26 cellular contexts compared by ENCODE assay signal in genomic region chr7:98254516-98254915, GRCh38. TPM values are rescaled to one million over a fixed set of nuclear protein-coding genes. Genes with fewer than 3 reads are reported as not detected.
A peak's percentile ranks its signal among the peaks of the same experiment; 100 is the strongest.
DNase-seq lines count a peak whose midpoint lies in the region; ATAC-seq and TF ChIP-seq lines count a peak whose summit lies in the region.
"Had no signal": no experiment of that assay in that cellular context is flagged by ENCODE, and none has a peak within 500 bp of the region (broad histone marks: within the 10 kb centered on the region; RNA-seq: fewer than 3 reads in every experiment).

No MANE protein-coding gene starts in this region.

- no peaks in the 10 kb centered on the region for H3K36me3 ChIP-seq in GM23338 (ENCODE audit: insufficient read depth)
- no peaks in the 10 kb centered on the region for H3K36me3 ChIP-seq in neural progenitor cell
- H3K36me3 ChIP-seq: BE2C, breast epithelium, gastrocnemius medialis had no signal

- H3K9me3 Mint-ChIP-seq in activated T-cell treated with anti-CD3 and anti-CD28 coated beads, Interleukin-2, amount 50 U/mL, for 24 hours = no peaks in the 10 kb centered on the region
- H3K9me3 Mint-ChIP-seq in GM23338 (no peaks in the 10 kb centered on the region), neural progenitor cell (no peaks in the 10 kb centered on the region)
- no peaks in the 10 kb centered on the region for H3K9me3 Mint-ChIP-seq in activated T-helper 2 cell treated with anti-CD3 and anti-CD28 coated beads, Interferon-gamma antibody, Interleukin-2, Interleukin-4, amounts not matched to agents 10 μg/mL and 5 μg/mL and 100 μg/mL, durations not matched to agents 14 hours and 24 hours and 36 hours
- no peaks in the 10 kb centered on the region for H3K9me3 Mint-ChIP-seq in natural killer cell treated with Interleukin-12 subunit alpha and Interleukin-12 subunit beta and Interleukin-15 and Interleukin-18, amount 100 ng/mL, for 72 hours
- H3K9me3 Mint-ChIP-seq: T-cell had no signal

- H3K4me3 Mint-ChIP-seq in activated T-cell treated with anti-CD3 and anti-CD28 coated beads, Interleukin-2, amount 50 U/mL, for 24 hours = no peak overlapping the region
- H3K4me3 Mint-ChIP-seq in GM23338 (no peak overlapping the region), neural progenitor cell (no peak overlapping the region)
- H3K4me3 Mint-ChIP-seq in activated T-helper 2 cell treated with anti-CD3 and anti-CD28 coated beads, Interferon-gamma antibody, Interleukin-2, Interleukin-4, amounts not matched to agents 10 μg/mL and 5 μg/mL and 100 μg/mL, durations not matched to agents 14 hours and 24 hours and 36 hours (ENCODE audit: low read depth) = no peak overlapping the region
- peak overlapping the region; percentile 38 for H3K4me3 Mint-ChIP-seq in natural killer cell treated with Interleukin-12 subunit alpha and Interleukin-12 subunit beta and Interleukin-15 and Interleukin-18, amount 100 ng/mL, for 72 hours

- H3K79me2 ChIP-seq in GM23338 (replicated peaks; ENCODE audit: insufficient read depth) = peaks cover 11% of the 10 kb centered on the region
- peaks cover 17% of the 10 kb centered on the region for H3K79me2 ChIP-seq in neural progenitor cell (ENCODE audit: low read depth)

- H2AFZ ChIP-seq in GM23338 (no peak overlapping the region), neural progenitor cell (replicated peaks) (no peak overlapping the region)

- H3F3A ChIP-seq in GM23338 (replicated peaks; ENCODE audit: low read depth) (peaks cover 14% of the 10 kb centered on the region; the same call in 1 of the 2 replicates), neural progenitor cell (ENCODE audit: low read depth) (peaks cover 8% of the 10 kb centered on the region)

- no peaks in the 10 kb centered on the region for H3K27me3 Mint-ChIP-seq in activated T-cell treated with anti-CD3 and anti-CD28 coated beads, Interleukin-2, amount 50 U/mL, for 24 hours
- H3K27me3 Mint-ChIP-seq in GM23338 (ENCODE audit: insufficient read depth, low read depth, poor library complexity) = peaks cover 7% of the 10 kb centered on the region
- H3K27me3 Mint-ChIP-seq in activated T-helper 2 cell treated with anti-CD3 and anti-CD28 coated beads, Interferon-gamma antibody, Interleukin-2, Interleukin-4, amounts not matched to agents 10 μg/mL and 5 μg/mL and 100 μg/mL, durations not matched to agents 14 hours and 24 hours and 36 hours (ENCODE audit: low read depth) = no peaks in the 10 kb centered on the region
- H3K27me3 Mint-ChIP-seq in natural killer cell treated with Interleukin-12 subunit alpha and Interleukin-12 subunit beta and Interleukin-15 and Interleukin-18, amount 100 ng/mL, for 72 hours = no peaks in the 10 kb centered on the region
- peaks cover 3% of the 10 kb centered on the region for H3K27me3 Mint-ChIP-seq in neural progenitor cell (ENCODE audit: insufficient read depth, low read depth)
- H3K27me3 Mint-ChIP-seq: T-cell had no signal

- peak overlapping the region; percentile 87 for H3K27ac Mint-ChIP-seq in activated T-cell treated with anti-CD3 and anti-CD28 coated beads, Interleukin-2, amount 50 U/mL, for 24 hours
- H3K27ac Mint-ChIP-seq in GM23338 = no peak overlapping the region
- peak overlapping the region; percentile 89 for H3K27ac Mint-ChIP-seq in activated T-helper 2 cell treated with anti-CD3 and anti-CD28 coated beads, Interferon-gamma antibody, Interleukin-2, Interleukin-4, amounts not matched to agents 10 μg/mL and 5 μg/mL and 100 μg/mL, durations not matched to agents 14 hours and 24 hours and 36 hours
- H3K27ac Mint-ChIP-seq in natural killer cell treated with Interleukin-12 subunit alpha and Interleukin-12 subunit beta and Interleukin-15 and Interleukin-18, amount 100 ng/mL, for 72 hours = peak overlapping the region; percentile 12 to 72
- H3K27ac Mint-ChIP-seq in neural progenitor cell = no peak overlapping the region

- H3K9me2 ChIP-seq in GM23338 (ENCODE audit: insufficient read depth) = no peaks in the 10 kb centered on the region

- H3K4me2 ChIP-seq in GM23338 = no peak overlapping the region
- no peak overlapping the region for H3K4me2 ChIP-seq in neural progenitor cell

- H3K4me1 Mint-ChIP-seq in activated T-cell treated with anti-CD3 and anti-CD28 coated beads, Interleukin-2, amount 50 U/mL, for 24 hours (ENCODE audit: low read depth) = peaks cover 46% of the 10 kb centered on the region
- H3K4me1 Mint-ChIP-seq in GM23338 (peaks cover 15% of the 10 kb centered on the region; the same call in 2 of the 3 replicates), neural progenitor cell (peaks cover 23% of the 10 kb centered on the region)
- H3K4me1 Mint-ChIP-seq in activated T-helper 2 cell treated with anti-CD3 and anti-CD28 coated beads, Interferon-gamma antibody, Interleukin-2, Interleukin-4, amounts not matched to agents 10 μg/mL and 5 μg/mL and 100 μg/mL, durations not matched to agents 14 hours and 24 hours and 36 hours (ENCODE audit: low read depth) = peaks cover 37% of the 10 kb centered on the region
- H3K4me1 Mint-ChIP-seq in natural killer cell treated with Interleukin-12 subunit alpha and Interleukin-12 subunit beta and Interleukin-15 and Interleukin-18, amount 100 ng/mL, for 72 hours (ENCODE audit: low read depth in 2 of 2) = peaks cover 30 to 34% of the 10 kb centered on the region in 2 donors

- no peak for TF ChIP-seq CTCF in GM23338 (conservative IDR thresholded peaks at IDR 0.05; ENCODE audit: low read depth in 2 of 2)
- no peak for TF ChIP-seq CTCF in neural progenitor cell (IDR thresholded peaks at IDR 0.05)

- H3K27me3 ChIP-seq in GM23338 (ENCODE audit: insufficient read depth) = no peaks in the 10 kb centered on the region
- no peaks in the 10 kb centered on the region for H3K27me3 ChIP-seq in neural progenitor cell
- H3K27me3 ChIP-seq: BE2C, breast epithelium, gastrocnemius medialis, tibial nerve had no signal

- peaks cover 19% of the 10 kb centered on the region for H3K4me1 ChIP-seq in GM23338 (ENCODE audit: insufficient read depth)
- H3K4me1 ChIP-seq in neural progenitor cell = peaks cover 15% of the 10 kb centered on the region

- no peak overlapping the region for H3K9ac ChIP-seq in neural progenitor cell

- H3K27ac ChIP-seq in GM23338 (ENCODE audit: low read depth) (peak overlapping the region; percentile 26; the same call in 1 of the 2 replicates), neural progenitor cell (no peak overlapping the region)
- H3K27ac ChIP-seq: breast epithelium, gastrocnemius medialis, psoas muscle, tibial nerve had no signal

- no peak overlapping the region for H3K4me3 ChIP-seq in GM23338
- H3K4me3 ChIP-seq in neural progenitor cell = no peak overlapping the region
- H3K4me3 ChIP-seq: breast epithelium, gastrocnemius medialis, GM12878, psoas muscle, tibial nerve had no signal

- DNase-seq in activated T-cell treated with anti-CD3 and anti-CD28 coated beads, Interleukin-2, amount 50 U/mL, for 24 hours = no peak
- DNase-seq in activated T-cell treated with anti-CD3 and anti-CD28 coated beads, Interleukin-2, amount 50 U/mL, for 1 hour = no peak
- DNase-seq in GM23338 (ENCODE audit: low spot score) (no peak), HPDE6-E6E7 (ENCODE audit: extremely low spot score) (no peak), neural progenitor cell (ENCODE audit: low spot score) (no peak)
- DNase-seq in activated T-helper 2 cell treated with anti-CD3 and anti-CD28 coated beads, Interferon-gamma antibody, Interleukin-2, Interleukin-4, amounts not matched to agents 10 μg/mL and 5 μg/mL and 100 μg/mL, durations not matched to agents 14 hours and 24 hours and 36 hours (ENCODE audit: low spot score) = no peak
- DNase-seq in natural killer cell treated with Interleukin-12 subunit alpha and Interleukin-12 subunit beta and Interleukin-15 and Interleukin-18, amount 100 ng/mL, for 72 hours (ENCODE audit: low spot score) = no peak
- DNase-seq in central memory CD4-positive, alpha-beta T cell = no peak
- DNase-seq: amniotic stem cell; BE2C; DMS153; gastrocnemius medialis; KG1; NCI-H1105; NCI-H2081; NCI-H226; NCI-H526 treated with DMSO at 0.1 percent for 48 hours; occipital lobe; psoas muscle; stimulated activated CD4-positive, alpha-beta T cell treated with anti-CD3 and anti-CD28 coated beads, Interleukin-12 subunit alpha, Interleukin-12 subunit beta, amount 100 ng/mL, for 4 hours had no signal

- H3K36me3 Mint-ChIP-seq in activated T-cell treated with anti-CD3 and anti-CD28 coated beads, Interleukin-2, amount 50 U/mL, for 24 hours (ENCODE audit: low read depth) = peaks cover 56% of the 10 kb centered on the region
- H3K36me3 Mint-ChIP-seq in GM23338 (ENCODE audit: low read depth) (no peaks in the 10 kb centered on the region; the same call in 2 of the 3 replicates), neural progenitor cell (peaks cover 5% of the 10 kb centered on the region)
- peaks cover 39% of the 10 kb centered on the region for H3K36me3 Mint-ChIP-seq in activated T-helper 2 cell treated with anti-CD3 and anti-CD28 coated beads, Interferon-gamma antibody, Interleukin-2, Interleukin-4, amounts not matched to agents 10 μg/mL and 5 μg/mL and 100 μg/mL, durations not matched to agents 14 hours and 24 hours and 36 hours (ENCODE audit: low read depth)
- no peaks in the 10 kb centered on the region for H3K36me3 Mint-ChIP-seq in natural killer cell treated with Interleukin-12 subunit alpha and Interleukin-12 subunit beta and Interleukin-15 and Interleukin-18, amount 100 ng/mL, for 72 hours

- no peak for ATAC-seq in GM23338
- no peak for ATAC-seq in natural killer cell treated with Interleukin-12 subunit alpha and Interleukin-12 subunit beta and Interleukin-15 and Interleukin-18, amount 100 ng/mL, for 72 hours
- ATAC-seq: gastrocnemius medialis, GM12878, psoas muscle, sciatic nerve, T-cell had no signal

- intact Hi-C loops in activated T-helper 2 cell treated with anti-CD3 and anti-CD28 coated beads, Interferon-gamma antibody, Interleukin-2, Interleukin-4, amounts not matched to agents 10 μg/mL and 5 μg/mL and 100 μg/mL, durations not matched to agents 14 hours and 24 hours and 36 hours (cut with micrococcal nuclease) = loop anchor here (5.0 kb wide), 2 partner anchors 147 to 282 kb away; partner anchors contain the start of gene LMTK2

- no peaks in the 10 kb centered on the region for H3K9me3 ChIP-seq in neural progenitor cell (ENCODE audit: low read depth)
- H3K9me3 ChIP-seq: BE2C, breast epithelium, gastrocnemius medialis, psoas muscle, tibial nerve had no signal

- H4K20me1 ChIP-seq in GM23338 (replicated peaks; ENCODE audit: insufficient read depth) = peaks cover 6% of the 10 kb centered on the region; the same call in 1 of the 2 replicates
- peaks cover 8% of the 10 kb centered on the region for H4K20me1 ChIP-seq in neural progenitor cell (ENCODE audit: low read depth)

RNA-seq across cellular contexts. Expression of gene TECPR1, which starts 2.5 kb away (rescaled TPM):
- 8.3 and 24.4 TPM in 2 replicates for total RNA-seq in GM23338 (2014; rRNA removed; shearing (Covaris generic))
- polyA plus RNA-seq in GM23338 (2016; fragmentation: Nextera tagmentation; extraction: Ambion mirVana) = 4.4 and 4.6 TPM in 2 replicates
- total RNA-seq in activated T-helper 2 cell treated with anti-CD3 and anti-CD28 coated beads, Interferon-gamma antibody, Interleukin-2, Interleukin-4, amounts not matched to agents 10 μg/mL and 5 μg/mL and 100 μg/mL, durations not matched to agents 14 hours and 24 hours and 36 hours = 45.4 and 45.8 TPM in 2 replicates
- total RNA-seq in natural killer cell treated with Interleukin-12 subunit alpha and Interleukin-12 subunit beta and Interleukin-15 and Interleukin-18, amount 100 ng/mL, for 72 hours = 10 to 100 TPM; 42.1 to 68.6 TPM
- total RNA-seq in neural progenitor cell (ENCODE audit: low replicate concordance) = 10.8 and 27.8 TPM in 2 replicates

RNA-seq across cellular contexts. Expression of gene BRI3, which starts 27.0 kb away (rescaled TPM):
- 21.7 and 25.2 TPM in 2 replicates for total RNA-seq in GM23338 (2014; rRNA removed; shearing (Covaris generic))
- polyA plus RNA-seq in GM23338 (2016; fragmentation: Nextera tagmentation; extraction: Ambion mirVana) = 66.1 and 141 TPM in 2 replicates
- 63.6 and 67.6 TPM in 2 replicates for total RNA-seq in activated T-helper 2 cell treated with anti-CD3 and anti-CD28 coated beads, Interferon-gamma antibody, Interleukin-2, Interleukin-4, amounts not matched to agents 10 μg/mL and 5 μg/mL and 100 μg/mL, durations not matched to agents 14 hours and 24 hours and 36 hours
- 10 to 100 TPM; 40.3 to 48.6 TPM for total RNA-seq in natural killer cell treated with Interleukin-12 subunit alpha and Interleukin-12 subunit beta and Interleukin-15 and Interleukin-18, amount 100 ng/mL, for 72 hours
- 22.2 and 26.4 TPM in 2 replicates for total RNA-seq in neural progenitor cell (ENCODE audit: low replicate concordance)

RNA-seq across cellular contexts. Expression of gene BHLHA15, which starts 43.3 kb away (rescaled TPM):
- total RNA-seq in GM23338 (2014; rRNA removed; shearing (Covaris generic)) = 8.3 and 10.9 TPM in 2 replicates
- 0.99 and 1.4 TPM in 2 replicates for polyA plus RNA-seq in GM23338 (2016; fragmentation: Nextera tagmentation; extraction: Ambion mirVana)
- 0.41 and 0.80 TPM in 2 replicates for total RNA-seq in activated T-helper 2 cell treated with anti-CD3 and anti-CD28 coated beads, Interferon-gamma antibody, Interleukin-2, Interleukin-4, amounts not matched to agents 10 μg/mL and 5 μg/mL and 100 μg/mL, durations not matched to agents 14 hours and 24 hours and 36 hours
- total RNA-seq in natural killer cell treated with Interleukin-12 subunit alpha and Interleukin-12 subunit beta and Interleukin-15 and Interleukin-18, amount 100 ng/mL, for 72 hours = 1 to 10 TPM; 1.8 to 2.4 TPM
- total RNA-seq in neural progenitor cell (ENCODE audit: low replicate concordance) = 0.69 and 4.8 TPM in 2 replicates
- total RNA-seq: H4, psoas muscle, sciatic nerve, tibial nerve had no signal
- polyA plus RNA-seq: psoas muscle had no signal

Comparison
In these comparisons a context has a peak if more than half of its experiments do, and no peak if none do; other contexts are left out.
1. H3K27ac Mint-ChIP-seq: peak in activated T-cell treated with anti-CD3 and anti-CD28 coated beads, Interleukin-2, amount 50 U/mL, for 24 hours (single experiment), activated T-helper 2 cell treated with anti-CD3 and anti-CD28 coated beads, Interferon-gamma antibody, Interleukin-2, Interleukin-4, amounts not matched to agents 10 μg/mL and 5 μg/mL and 100 μg/mL, durations not matched to agents 14 hours and 24 hours and 36 hours (single experiment) and natural killer cell treated with Interleukin-12 subunit alpha and Interleukin-12 subunit beta and Interleukin-15 and Interleukin-18, amount 100 ng/mL, for 72 hours (2 of 2); none in GM23338 (single experiment) and neural progenitor cell (single experiment).